Comparison of ENCODE assay signal across 8 cellular contexts in genomic region chr14:74922752-74923401, GRCh38. TPM values are rescaled to one million over a fixed set of nuclear protein-coding genes. Genes with fewer than 3 reads are reported as not detected.
DNase-seq lines count a peak whose midpoint lies in the region; ATAC-seq, FAIRE-seq and TF ChIP-seq lines count a peak whose summit lies in the region.

TSS of gene RPS6KL1 (minus strand) at chr14:74923260. CDS start at chr14:74921541, 1,719 bp downstream.

- H3K36me3 ChIP-seq in spleen: no peaks in the 10 kb centered on the region

- no peaks in the 10 kb centered on the region for H3K4me1 Mint-ChIP-seq in central memory CD8-positive, alpha-beta T cell

- no peak for TF ChIP-seq CTCF in spleen (IDR thresholded peaks at IDR 0.05 in 8 of 11, conservative IDR thresholded peaks at IDR 0.05 in 3 of 11)

- WGBS in spleen, 5 donors: 9 to 30% (median 17%) methylated on average over 20 to 51 of the region's 51 CpGs

- no peaks in the 10 kb centered on the region for H3K9me3 Mint-ChIP-seq in central memory CD8-positive, alpha-beta T cell

- H3K9me3 ChIP-seq in spleen: no peaks in the 10 kb centered on the region

- peaks cover 44% of the 10 kb centered on the region for H3K27me3 Mint-ChIP-seq in central memory CD8-positive, alpha-beta T cell

- peak; percentile 95 for DNase-seq in GM18507 (ENCODE audit: extremely low spot score, insufficient read length, low read depth)
- DNase-seq in NCI-H2171 treated with DMSO at 0.1 percent for 48 hours (lab: John Stamatoyannopoulos, UW): peak; percentile 94
- peak; percentile 28 for DNase-seq in activated CD4-positive, CD25-positive, alpha-beta regulatory T cell treated with anti-CD3 and anti-CD28 coated beads, Interleukin-2, amount 50 U/mL, for 16 hours (ENCODE audit: low read depth, low spot score)
- no peak for DNase-seq in central memory CD8-positive, alpha-beta T cell (ENCODE audit: low spot score in 2 of 2)
- peak; percentile 82 for DNase-seq in iris pigment epithelial cell (ENCODE audit: low read depth)
- peak; percentile 90 for DNase-seq in spleen

- peaks cover 0 to 25% (median 17%) of the 10 kb centered on the region in 6 donors for H3K4me1 ChIP-seq in spleen

- H3K4me3 Mint-ChIP-seq in central memory CD8-positive, alpha-beta T cell: peak within 1 kb of the TSS; percentile 61

- peaks cover 0 to 17% (median 0%) of the 10 kb centered on the region in 7 donors for H3K27me3 ChIP-seq in spleen (replicated peaks in 1 of 7)

- H3K27ac ChIP-seq in spleen: peak within 1 kb of the TSS in 4 of 8 donors; percentile 13 to 45 (median 28)

- TF ChIP-seq POLR2A in spleen (IDR thresholded peaks at IDR 0.05): no peak

- no peaks in the 10 kb centered on the region for H3K36me3 Mint-ChIP-seq in central memory CD8-positive, alpha-beta T cell (ENCODE audit: insufficient read depth)

- H3K27ac Mint-ChIP-seq in central memory CD8-positive, alpha-beta T cell (ENCODE audit: low read depth): no peak within 1 kb of the TSS

- intact Hi-C loops in spleen (cut with DNase I; ENCODE audit: low total_unique reads): no loop called here

- peak; percentile 84 for FAIRE-seq in GM18507 (lab: Jason Lieb, UNC)

- peak; percentile 86 for ATAC-seq in HG03066 (IDR thresholded peaks at IDR 0.05; ENCODE audit: low read depth, unreplicated experiment)
- peak; percentile 75 for ATAC-seq in central memory CD8-positive, alpha-beta T cell (replicated peaks; ENCODE audit: extremely low read depth, poor library complexity, severe bottlenecking)
- no peak for ATAC-seq in HG02970 (IDR thresholded peaks at IDR 0.05; ENCODE audit: low FRiP score, unreplicated experiment)

- peak within 1 kb of the TSS; percentile 31 to 72 (median 46) for H3K4me3 ChIP-seq in spleen

RNA-seq across cellular contexts. Expression of gene RPS6KL1, which starts in this region (rescaled TPM):
- total RNA-seq in spleen: 10 to 100 TPM in 1 of 7 donors, 1 to 10 TPM in 6; 1.7 to 15.7 (median 5.7) TPM
- polyA plus RNA-seq in spleen: 1 to 10 TPM; 3.3 to 4.6 (median 4.6) TPM

Comparison
In these comparisons a context has a peak if more than half of its experiments do, and no peak if none do; other contexts are left out.
1. DNase-seq: peak in GM18507 (single experiment), NCI-H2171 treated with DMSO at 0.1 percent for 48 hours (single experiment), activated CD4-positive, CD25-positive, alpha-beta regulatory T cell treated with anti-CD3 and anti-CD28 coated beads, Interleukin-2, amount 50 U/mL, for 16 hours (single experiment), iris pigment epithelial cell (single experiment) and spleen (single experiment); none in central memory CD8-positive, alpha-beta T cell (0 of 2).